11 cellular contexts compared by ENCODE assay signal in genomic region chr11:125990244-125990643, GRCh38. TPM values are rescaled to one million over a fixed set of nuclear protein-coding genes. Genes with fewer than 3 reads are reported as not detected.
DNase-seq lines count a peak whose midpoint lies in the region; ATAC-seq and TF ChIP-seq lines count a peak whose summit lies in the region.
"Had no signal": no experiment of that assay in that cellular context is flagged by ENCODE, and none has a peak within 500 bp of the region (broad histone marks: within the 10 kb centered on the region; RNA-seq: fewer than 3 reads in every experiment).

No MANE protein-coding gene starts in this region.

- no peak for TF ChIP-seq EP300 in upper lobe of left lung (IDR thresholded peaks at IDR 0.05)

- H3K36me3 ChIP-seq in breast epithelium (no peaks in the 10 kb centered on the region), upper lobe of left lung (no peaks in the 10 kb centered on the region)

- no peaks in the 10 kb centered on the region for H3K9me3 Mint-ChIP-seq in MCF 10A (ENCODE audit: unreplicated experiment)
- H3K9me3 Mint-ChIP-seq: activated naive CD8-positive, alpha-beta T cell treated with anti-CD3 and anti-CD28 coated beads, Interleukin-2, amount 50 U/mL, for 24 hours had no signal

- peaks cover 8% of the 10 kb centered on the region for H3K4me1 Mint-ChIP-seq in MCF 10A (ENCODE audit: insufficient read depth, unreplicated experiment)

- TF ChIP-seq CTCF in MCF 10A (IDR thresholded peaks at IDR 0.05; ENCODE audit: unreplicated experiment) (no peak), breast epithelium (IDR thresholded peaks at IDR 0.05) (no peak), upper lobe of left lung (IDR thresholded peaks at IDR 0.05) (no peak)

- H3K36me3 Mint-ChIP-seq in MCF 10A (ENCODE audit: insufficient read depth, unreplicated experiment): no peaks in the 10 kb centered on the region

- intact Hi-C loops in MCF 10A (cut with micrococcal nuclease) (no loop called here), breast epithelium (cut with DNase I; ENCODE audit: low total_unique reads) (no loop called here), left ventricle myocardium superior (cut with micrococcal nuclease) (no loop called here)

- peak; percentile 71 for ATAC-seq in SK-N-SH treated with all-trans-retinoic acid at 6 μM for 48 hours
- peak; percentile 73 for ATAC-seq in left ventricle myocardium superior
- ATAC-seq in upper lobe of left lung (ENCODE audit: low FRiP score in 2 of 2): peak; percentile 30 to 74
- ATAC-seq: activated naive CD8-positive, alpha-beta T cell treated with anti-CD3 and anti-CD28 coated beads, Interleukin-2, amount 50 U/mL, for 24 hours had no signal

- 41 to 45% methylated on average over 3 of the region's 3 CpGs for WGBS in upper lobe of left lung, 2 donors

- H3K9me3 ChIP-seq in breast epithelium (no peaks in the 10 kb centered on the region), upper lobe of left lung (no peaks in the 10 kb centered on the region)

- no peak overlapping the region for H3K27ac Mint-ChIP-seq in MCF 10A (ENCODE audit: low read depth, unreplicated experiment)
- H3K27ac Mint-ChIP-seq: activated naive CD8-positive, alpha-beta T cell treated with anti-CD3 and anti-CD28 coated beads, Interleukin-2, amount 50 U/mL, for 24 hours had no signal

- H3K27me3 ChIP-seq in breast epithelium (no peaks in the 10 kb centered on the region), upper lobe of left lung (no peaks in the 10 kb centered on the region)

- H3K27me3 Mint-ChIP-seq in MCF 10A (ENCODE audit: insufficient read depth, unreplicated experiment): no peaks in the 10 kb centered on the region
- H3K27me3 Mint-ChIP-seq: activated naive CD8-positive, alpha-beta T cell treated with anti-CD3 and anti-CD28 coated beads, Interleukin-2, amount 50 U/mL, for 24 hours had no signal

- POLR2A ChIA-PET in MCF 10A (lab: Yijun Ruan, JAX): no interaction called here

- H3K4me3 Mint-ChIP-seq in MCF 10A (ENCODE audit: unreplicated experiment): no peak overlapping the region
- H3K4me3 Mint-ChIP-seq: activated naive CD8-positive, alpha-beta T cell treated with anti-CD3 and anti-CD28 coated beads, Interleukin-2, amount 50 U/mL, for 24 hours had no signal

- TF ChIP-seq POLR2A in breast epithelium (IDR thresholded peaks at IDR 0.05) (no peak), upper lobe of left lung (IDR thresholded peaks at IDR 0.05) (no peak)

- peak; percentile 30 for DNase-seq in MCF 10A (ENCODE audit: unreplicated experiment)
- no peak for DNase-seq in breast epithelium (ENCODE audit: low spot score in 2 of 2)
- no peak for DNase-seq in left ventricle myocardium superior
- peak in 1 of 2 donors; percentile 36 for DNase-seq in upper lobe of left lung
- no peak for DNase-seq in DMS53 treated with DMSO at 0.1 percent for 48 hours (lab: John Stamatoyannopoulos, UW; ENCODE audit: unreplicated experiment)
- DNase-seq in iPS-NIHi7 (ENCODE audit: extremely low spot score): no peak
- no peak for DNase-seq in NCI-H2081 treated with DMSO at 0.1 percent for 48 hours (lab: John Stamatoyannopoulos, UW)
- DNase-seq: activated naive CD8-positive, alpha-beta T cell treated with anti-CD3 and anti-CD28 coated beads, Interleukin-2, amount 50 U/mL, for 24 hours; hippocampal formation had no signal

- CTCF ChIA-PET in MCF 10A (lab: Yijun Ruan, JAX): no interaction called here

- H3K4me3 ChIP-seq in breast epithelium: peak overlapping the region in 1 of 3 donors; percentile 16
- H3K4me3 ChIP-seq in upper lobe of left lung: no peak overlapping the region
- H3K4me3 ChIP-seq: skin epidermis had no signal

- BruUV-seq in MCF 10A (replicated peaks; lab: Mats Ljungman, UMichigan): no TSS peak

- no peaks in the 10 kb centered on the region for H3K4me1 ChIP-seq in breast epithelium
- no peaks in the 10 kb centered on the region for H3K4me1 ChIP-seq in upper lobe of left lung

- H3K27ac ChIP-seq in breast epithelium (peak overlapping the region in 1 of 2 donors; percentile 20), upper lobe of left lung (no peak overlapping the region)
- H3K27ac ChIP-seq: skin epidermis had no signal

TF ChIP-seq in SK-N-SH treated with all-trans-retinoic acid at 6 μM for 48 hours, 23 proteins besides CTCF, POLR2A, EP300 and RAD21:
- TF ChIP-seq ARNTL (CRISPR knock-in tag; IDR thresholded peaks at IDR 0.05; ENCODE audit: borderline replicate concordance, low read depth): no peak
- TF ChIP-seq GLIS3 (CRISPR knock-in tag; IDR thresholded peaks at IDR 0.05): no peak
- TF ChIP-seq, protein P1, sequence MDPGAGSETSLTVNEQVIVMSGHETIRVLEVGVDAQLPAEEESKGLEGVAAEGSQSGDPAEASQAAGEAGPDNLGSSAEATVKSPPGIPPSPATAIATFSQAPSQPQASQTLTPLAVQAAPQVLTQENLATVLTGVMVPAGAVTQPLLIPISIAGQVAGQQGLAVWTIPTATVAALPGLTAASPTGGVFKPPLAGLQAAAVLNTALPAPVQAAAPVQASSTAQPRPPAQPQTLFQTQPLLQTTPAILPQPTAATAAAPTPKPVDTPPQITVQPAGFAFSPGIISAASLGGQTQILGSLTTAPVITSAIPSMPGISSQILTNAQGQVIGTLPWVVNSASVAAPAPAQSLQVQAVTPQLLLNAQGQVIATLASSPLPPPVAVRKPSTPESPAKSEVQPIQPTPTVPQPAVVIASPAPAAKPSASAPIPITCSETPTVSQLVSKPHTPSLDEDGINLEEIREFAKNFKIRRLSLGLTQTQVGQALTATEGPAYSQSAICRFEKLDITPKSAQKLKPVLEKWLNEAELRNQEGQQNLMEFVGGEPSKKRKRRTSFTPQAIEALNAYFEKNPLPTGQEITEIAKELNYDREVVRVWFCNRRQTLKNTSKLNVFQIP (CRISPR knock-in tag; IDR thresholded peaks at IDR 0.05; ENCODE audit: borderline replicate concordance, low read depth): no peak
- no peak for TF ChIP-seq OSR1 (CRISPR knock-in tag; IDR thresholded peaks at IDR 0.05)
- TF ChIP-seq SNAI2 (CRISPR knock-in tag; IDR thresholded peaks at IDR 0.05): no peak
- no peak for TF ChIP-seq ZFP3 (CRISPR knock-in tag; IDR thresholded peaks at IDR 0.05)

RNA-seq across cellular contexts. Expression of gene VSIG10L2, which starts 44.4 kb away (rescaled TPM):
- total RNA-seq in MCF 10A (2022): not detected in 2 replicates
- total RNA-seq in breast epithelium: 1 to 10 TPM in 2 of 3 donors, not detected in 1; 3.6 to 4.1 TPM
- not detected for total RNA-seq in left ventricle myocardium superior
- total RNA-seq in upper lobe of left lung: under 1 TPM in 1 of 6 donors, not detected in 5; 0.13 TPM
